9 cellular contexts compared by ENCODE assay signal in genomic region chr16:70018254-70018653, GRCh38.
A peak's percentile ranks its signal among the peaks of the same experiment; 100 is the strongest.
DNase-seq lines count a peak whose midpoint lies in the region; ATAC-seq and TF ChIP-seq lines count a peak whose summit lies in the region.
"Had no signal": no experiment of that assay in that cellular context is flagged by ENCODE, and none has a peak within 500 bp of the region (broad histone marks: within the 10 kb centered on the region; RNA-seq: fewer than 3 reads in every experiment).

No MANE protein-coding gene starts in this region.

- H3F3A ChIP-seq in SU-DHL-6 (ENCODE audit: insufficient read depth), result no peaks in the 10 kb centered on the region

- H3K36me3 Mint-ChIP-seq in naive thymus-derived CD8-positive, alpha-beta T cell, result peaks cover 0 to 61% (median 23%) of the 10 kb centered on the region in 3 donors

- CTCF ChIA-PET in HEK293T (lab: Yijun Ruan, JAX), result no interaction called here

- no peak overlapping the region for H3K4me3 Mint-ChIP-seq in naive thymus-derived CD8-positive, alpha-beta T cell

- no peaks in the 10 kb centered on the region for H3K9me3 ChIP-seq in SU-DHL-6 (ENCODE audit: insufficient read depth, low read length)
- H3K9me3 ChIP-seq in vagina, result no peaks in the 10 kb centered on the region

- no peaks in the 10 kb centered on the region for H3K4me1 ChIP-seq in vagina

- H3K27me3 Mint-ChIP-seq in naive thymus-derived CD8-positive, alpha-beta T cell, result no peaks in the 10 kb centered on the region

- no peak for TF ChIP-seq POLR2A in vagina (IDR thresholded peaks at IDR 0.05)

- H3K4me3 ChIP-seq in SU-DHL-6 (ENCODE audit: insufficient read depth, low read length, poor library complexity, severe bottlenecking), result no peak overlapping the region
- no peak overlapping the region for H3K4me3 ChIP-seq in cardiac fibroblast (replicated peaks in 1 of 2; ENCODE audit: low read depth in 2 of 2, low read length in 2 of 2)
- H3K4me3 ChIP-seq in vagina, result no peak overlapping the region
- H3K4me3 ChIP-seq: lung had no signal

- ATAC-seq in naive thymus-derived CD8-positive, alpha-beta T cell, result peak; percentile 100

- H3K27ac Mint-ChIP-seq in naive thymus-derived CD8-positive, alpha-beta T cell, result peak overlapping the region in 7 of 10 donors; percentile 5 to 80 (median 46)

- no peaks in the 10 kb centered on the region for H3K36me3 ChIP-seq in SU-DHL-6 (ENCODE audit: low read length)
- peaks cover 0 to 24% of the 10 kb centered on the region in 2 donors for H3K36me3 ChIP-seq in vagina

- TF ChIP-seq CTCF in SU-DHL-6 (IDR thresholded peaks at IDR 0.05; ENCODE audit: insufficient read depth, low read length, poor library complexity, severe bottlenecking) (peak; percentile 43), cardiac fibroblast (IDR thresholded peaks at IDR 0.05; ENCODE audit: low read depth, low read length) (peak; percentile 13), vagina (IDR thresholded peaks at IDR 0.05) (no peak)

- DNase-seq in DMS114 treated with DMSO at 0.1 percent for 48 hours (lab: John Stamatoyannopoulos, UW; ENCODE audit: unreplicated experiment) (peak; percentile 54), HEK293T (ENCODE audit: extremely low spot score) (peak; percentile 9), cardiac fibroblast (ENCODE audit: low read depth in 2 of 2) (peak; percentile 15 to 20), vagina (ENCODE audit: extremely low spot score in 2 of 2) (no peak), NOMO-1 treated with dmso at 0.1 percent for 144 hours (lab: John Stamatoyannopoulos, UW; ENCODE audit: unreplicated experiment) (no peak), NCI-H1092 (lab: John Stamatoyannopoulos, UW) (no peak)
- peak in 9 of 10 donors; percentile 25 to 81 (median 60) for DNase-seq in naive thymus-derived CD8-positive, alpha-beta T cell

- H3K9me3 Mint-ChIP-seq in naive thymus-derived CD8-positive, alpha-beta T cell, result no peaks in the 10 kb centered on the region

- peaks cover 3 to 10% (median 5%) of the 10 kb centered on the region in 4 donors for H3K4me1 Mint-ChIP-seq in naive thymus-derived CD8-positive, alpha-beta T cell

- H2AFZ ChIP-seq in SU-DHL-6 (ENCODE audit: low read depth, low read length, severe bottlenecking), result no peak overlapping the region

- no peaks in the 10 kb centered on the region for H3K9me2 ChIP-seq in SU-DHL-6 (replicated peaks; ENCODE audit: insufficient read depth, low read length)

- intact Hi-C loops in vagina (cut with DNase I), result no loop called here

- H3K9ac ChIP-seq in SU-DHL-6 (ENCODE audit: low read length), result no peak overlapping the region

- no peak overlapping the region for H3K4me2 ChIP-seq in SU-DHL-6 (ENCODE audit: low read depth, low read length, poor library complexity, severe bottlenecking)

- H3K27ac ChIP-seq in SU-DHL-6 (ENCODE audit: low read depth, low read length) (no peak overlapping the region), vagina (no peak overlapping the region)

- H3K27me3 ChIP-seq in SU-DHL-6 (ENCODE audit: low read length) (no peaks in the 10 kb centered on the region), vagina (no peaks in the 10 kb centered on the region)

- no peaks in the 10 kb centered on the region for H4K20me1 ChIP-seq in SU-DHL-6 (ENCODE audit: low read depth, low read length)

- POLR2A ChIA-PET in HEK293T (lab: Yijun Ruan, JAX), result no interaction called here
- POLR2A ChIA-PET in naive thymus-derived CD8-positive, alpha-beta T cell (lab: Charles Lee), result no interaction called here

- H3K79me2 ChIP-seq in SU-DHL-6 (ENCODE audit: insufficient read depth, low read length), result no peaks in the 10 kb centered on the region

TF ChIP-seq in HEK293T, 16 proteins besides CTCF, POLR2A, EP300 and RAD21:
- TF ChIP-seq ARNT (IDR thresholded peaks at IDR 0.05), result no peak
- peak; percentile 96 for TF ChIP-seq PKNOX1 (IDR thresholded peaks at IDR 0.05)
TF ChIP-seq in HEK293T: peak in this region for 1.

Comparison
In these comparisons a context has a peak if more than half of its experiments do, and no peak if none do; other contexts are left out.
1. DNase-seq: peak in DMS114 treated with DMSO at 0.1 percent for 48 hours (single experiment), HEK293T (single experiment), cardiac fibroblast (2 of 2) and naive thymus-derived CD8-positive, alpha-beta T cell (9 of 10); none in vagina (0 of 2), NOMO-1 treated with dmso at 0.1 percent for 144 hours (single experiment) and NCI-H1092 (single experiment).
2. CTCF ChIP-seq: peak in SU-DHL-6 (single experiment) and cardiac fibroblast (single experiment); none in vagina (0 of 3).